7 cellular contexts compared by ENCODE assay signal in genomic region chr9:125236535-125237159, GRCh38. TPM values are rescaled to one million over a fixed set of nuclear protein-coding genes. Genes with fewer than 3 reads are reported as not detected.
DNase-seq lines count a peak whose midpoint lies in the region; ATAC-seq, FAIRE-seq and TF ChIP-seq lines count a peak whose summit lies in the region.
"Not testable (repeated sequence)": the region's sequence is repeated elsewhere in the genome, so short reads cannot be mapped to it uniquely, and the experiment has no call there.

No MANE protein-coding gene starts in this region.

- ATAC-seq in DND-41 (ENCODE audit: insufficient read depth, low read depth): not testable (repeated sequence)

- not testable (repeated sequence) for H3K9ac ChIP-seq in DND-41 (ENCODE audit: low read depth, low read length); endodermal cell (ENCODE audit: extremely low read depth, low read length, poor library complexity, severe bottlenecking); kidney (ENCODE audit: low read length in 2 of 2)
- peak overlapping the region; percentile 60 for H3K9ac ChIP-seq in adipocyte (ENCODE audit: low read length)

- H3K9me3 Mint-ChIP-seq in activated CD4-positive, alpha-beta T cell treated with anti-CD3 and anti-CD28 coated beads, Interleukin-2, amount 10 ng/mL, durations not matched to agents 24 days and 14 days; endodermal cell; osteocyte (ENCODE audit: unreplicated experiment): not testable (repeated sequence)

- not testable (repeated sequence) for H3K27me3 ChIP-seq in DND-41 (ENCODE audit: insufficient read depth, low read length, poor library complexity); adipocyte (replicated peaks; ENCODE audit: control insufficient read depth, insufficient read depth, low read length); endodermal cell (ENCODE audit: control insufficient read depth, insufficient read depth, low read length, poor library complexity, severe bottlenecking)

- H3K9me3 ChIP-seq in DND-41 (ENCODE audit: insufficient read depth, low read length, severe bottlenecking); adipocyte (ENCODE audit: control insufficient read depth, low read length); endodermal cell (ENCODE audit: control insufficient read depth, low read length); kidney (ENCODE audit: control insufficient read depth in 1 of 2, low read length in 2 of 2): not testable (repeated sequence)

- not testable (repeated sequence) for H3K27ac ChIP-seq in DND-41 (ENCODE audit: low read length); endodermal cell (ENCODE audit: low read depth, low read length); kidney (ENCODE audit: low read depth in 2 of 2, low read length in 2 of 2)

- not testable (repeated sequence) for DNase-seq in DND-41; activated CD4-positive, alpha-beta T cell treated with anti-CD3 and anti-CD28 coated beads, Interleukin-2, amount 10 ng/mL, durations not matched to agents 24 days and 14 days; adipocyte (ENCODE audit: low read depth); endodermal cell; kidney; osteocyte (ENCODE audit: extremely low spot score, unreplicated experiment)
- DNase-seq in OCI-M1 (lab: John Stamatoyannopoulos, UW): peak; percentile 54

- not testable (repeated sequence) for H3K4me3 ChIP-seq in DND-41 (ENCODE audit: low read depth in 1 of 2, low read length in 2 of 2)
- H3K4me3 ChIP-seq in adipocyte (ENCODE audit: low read length) (peak overlapping the region; percentile 99), endodermal cell (ENCODE audit: low read length) (peak overlapping the region; percentile 99), kidney (ENCODE audit: low read length in 2 of 2) (peak overlapping the region; percentile 6 to 29)

- peak overlapping the region; percentile 97; the same call in 1 of the 2 replicates for H3K4me2 ChIP-seq in DND-41 (ENCODE audit: insufficient read depth, low read length)

- H3K79me2 ChIP-seq in DND-41 (ENCODE audit: insufficient read depth, low read length): peaks cover 60% of the 10 kb centered on the region

- peaks cover 38% of the 10 kb centered on the region for H3K4me1 ChIP-seq in DND-41 (ENCODE audit: insufficient read depth, low read length)
- H3K4me1 ChIP-seq in adipocyte (ENCODE audit: control insufficient read depth, insufficient read depth, low read length): peaks cover 52% of the 10 kb centered on the region
- not testable (repeated sequence) for H3K4me1 ChIP-seq in endodermal cell (ENCODE audit: control insufficient read depth, insufficient read depth, low read length)
- H3K4me1 ChIP-seq in kidney (ENCODE audit: control insufficient read depth in 1 of 2, insufficient read depth in 1 of 2, low read depth in 1 of 2, low read length in 2 of 2): peaks cover 4 to 19% of the 10 kb centered on the region in 2 donors

- 65% methylated on average over 4 of the region's 5 CpGs; no CpG with 5 or more reads in 1 of the 2 experiments for WGBS in endodermal cell (ENCODE audit: insufficient coverage in 1 of 2, insufficient read length in 1 of 2), 2 experiments

- H3K36me3 Mint-ChIP-seq in activated CD4-positive, alpha-beta T cell treated with anti-CD3 and anti-CD28 coated beads, Interleukin-2, amount 10 ng/mL, durations not matched to agents 24 days and 14 days (ENCODE audit: low read depth): peaks cover 73% of the 10 kb centered on the region
- H3K36me3 Mint-ChIP-seq in endodermal cell (ENCODE audit: low read depth): peaks cover 73% of the 10 kb centered on the region
- peaks cover 47% of the 10 kb centered on the region for H3K36me3 Mint-ChIP-seq in osteocyte (ENCODE audit: unreplicated experiment)

- intact Hi-C loops in activated CD4-positive, alpha-beta T cell treated with anti-CD3 and anti-CD28 coated beads, Interleukin-2, amount 10 ng/mL, durations not matched to agents 24 days and 14 days (cut with micrococcal nuclease); kidney (cut with DNase I): not testable (repeated sequence)

- H3K36me3 ChIP-seq in DND-41 (ENCODE audit: insufficient read depth, low read length): peaks cover 74% of the 10 kb centered on the region
- H3K36me3 ChIP-seq in adipocyte (ENCODE audit: control insufficient read depth, insufficient read depth, low read length, severe bottlenecking): peaks cover 59% of the 10 kb centered on the region
- peaks cover 67% of the 10 kb centered on the region for H3K36me3 ChIP-seq in endodermal cell (ENCODE audit: control insufficient read depth, insufficient read depth, low read length)
- peaks cover 19 to 43% of the 10 kb centered on the region in 2 donors for H3K36me3 ChIP-seq in kidney (ENCODE audit: control insufficient read depth in 1 of 2, insufficient read depth in 2 of 2, low read length in 2 of 2)

- H4K20me1 ChIP-seq in DND-41 (ENCODE audit: insufficient read depth, low read length): peaks cover 27% of the 10 kb centered on the region

- H3K27ac Mint-ChIP-seq in activated CD4-positive, alpha-beta T cell treated with anti-CD3 and anti-CD28 coated beads, Interleukin-2, amount 10 ng/mL, durations not matched to agents 24 days and 14 days: peak overlapping the region; percentile 47
- H3K27ac Mint-ChIP-seq in endodermal cell (peak overlapping the region; percentile 54), osteocyte (ENCODE audit: unreplicated experiment) (peak overlapping the region; percentile 48)

- not testable (repeated sequence) for TF ChIP-seq CTCF in DND-41 (IDR thresholded peaks at IDR 0.05; ENCODE audit: borderline replicate concordance, extremely low read depth, low read length, poor library complexity, severe bottlenecking); endodermal cell (conservative IDR thresholded peaks at IDR 0.05); kidney (IDR thresholded peaks at IDR 0.05; ENCODE audit: borderline replicate concordance, extremely low read depth, insufficient read depth)
- TF ChIP-seq CTCF in osteocyte (IDR thresholded peaks at IDR 0.05): peak; percentile 24

- peaks cover 37% of the 10 kb centered on the region for H3K4me1 Mint-ChIP-seq in activated CD4-positive, alpha-beta T cell treated with anti-CD3 and anti-CD28 coated beads, Interleukin-2, amount 10 ng/mL, durations not matched to agents 24 days and 14 days
- H3K4me1 Mint-ChIP-seq in endodermal cell: peaks cover 42% of the 10 kb centered on the region
- peaks cover 54% of the 10 kb centered on the region for H3K4me1 Mint-ChIP-seq in osteocyte (ENCODE audit: unreplicated experiment)

- FAIRE-seq in kidney (lab: Jason Lieb, UNC): not testable (repeated sequence)

- peak overlapping the region; percentile 93 for H3K4me3 Mint-ChIP-seq in activated CD4-positive, alpha-beta T cell treated with anti-CD3 and anti-CD28 coated beads, Interleukin-2, amount 10 ng/mL, durations not matched to agents 24 days and 14 days
- H3K4me3 Mint-ChIP-seq in endodermal cell (peak overlapping the region; percentile 95), osteocyte (ENCODE audit: unreplicated experiment) (peak overlapping the region; percentile 89)

- not testable (repeated sequence) for H3K27me3 Mint-ChIP-seq in activated CD4-positive, alpha-beta T cell treated with anti-CD3 and anti-CD28 coated beads, Interleukin-2, amount 10 ng/mL, durations not matched to agents 24 days and 14 days; endodermal cell (ENCODE audit: insufficient read depth); osteocyte (ENCODE audit: unreplicated experiment)

- H2AFZ ChIP-seq in DND-41 (ENCODE audit: low read depth, low read length): not testable (repeated sequence)

RNA-seq across cellular contexts. Expression of gene HSPA5, which starts 4.5 kb away (rescaled TPM):
- 260 and 271 TPM in 2 replicates for total RNA-seq in activated CD4-positive, alpha-beta T cell treated with anti-CD3 and anti-CD28 coated beads, Interleukin-2, amount 10 ng/mL, durations not matched to agents 24 days and 14 days
- total RNA-seq in endodermal cell: 100 to 1,000 TPM; 245 to 487 TPM
- 252 TPM for polyA plus RNA-seq in endodermal cell (2013, experiment 1 of 2)
- polyA plus RNA-seq in endodermal cell (2013, experiment 2 of 2): 282 TPM
- 358 TPM for total RNA-seq in kidney
- polyA plus RNA-seq in kidney (ENCODE audit: insufficient read depth, low read depth, low replicate concordance): 289 TPM
- total RNA-seq in osteocyte: 282 and 300 TPM in 2 replicates

RNA-seq across cellular contexts. Expression of gene GAPVD1, which starts 25.0 kb away (rescaled TPM):
- total RNA-seq in activated CD4-positive, alpha-beta T cell treated with anti-CD3 and anti-CD28 coated beads, Interleukin-2, amount 10 ng/mL, durations not matched to agents 24 days and 14 days: 50.3 and 56.6 TPM in 2 replicates
- total RNA-seq in endodermal cell: 10 to 100 TPM; 44.4 to 48.4 TPM
- 20.2 TPM for polyA plus RNA-seq in endodermal cell (2013, experiment 1 of 2)
- 24.2 TPM for polyA plus RNA-seq in endodermal cell (2013, experiment 2 of 2)
- 44.8 TPM for total RNA-seq in kidney
- polyA plus RNA-seq in kidney (ENCODE audit: insufficient read depth, low read depth, low replicate concordance): 6.9 TPM
- 56.1 and 56.5 TPM in 2 replicates for total RNA-seq in osteocyte

RNA-seq across cellular contexts. Expression of gene RABEPK, which starts 36.3 kb away (rescaled TPM):
- 36.6 and 37.7 TPM in 2 replicates for total RNA-seq in activated CD4-positive, alpha-beta T cell treated with anti-CD3 and anti-CD28 coated beads, Interleukin-2, amount 10 ng/mL, durations not matched to agents 24 days and 14 days
- 10 to 100 TPM; 19.3 to 19.7 TPM for total RNA-seq in endodermal cell
- polyA plus RNA-seq in endodermal cell (2013, experiment 1 of 2): 19.6 TPM
- polyA plus RNA-seq in endodermal cell (2013, experiment 2 of 2): 18.7 TPM
- total RNA-seq in kidney: 12.6 TPM
- 24.8 TPM for polyA plus RNA-seq in kidney (ENCODE audit: insufficient read depth, low read depth, low replicate concordance)
- 20.2 and 20.7 TPM in 2 replicates for total RNA-seq in osteocyte

RNA-seq across cellular contexts. Expression of gene PPP6C, which starts 47.0 kb away (rescaled TPM):
- 48.1 and 52.5 TPM in 2 replicates for total RNA-seq in activated CD4-positive, alpha-beta T cell treated with anti-CD3 and anti-CD28 coated beads, Interleukin-2, amount 10 ng/mL, durations not matched to agents 24 days and 14 days
- total RNA-seq in endodermal cell (10 to 100 TPM; 38.2 to 49.6 TPM), kidney (43.9 TPM), osteocyte (34.9 and 37.9 TPM in 2 replicates)
- 31.8 TPM for polyA plus RNA-seq in endodermal cell (2013, experiment 1 of 2)
- 29.4 TPM for polyA plus RNA-seq in endodermal cell (2013, experiment 2 of 2)
- 30.4 TPM for polyA plus RNA-seq in kidney (ENCODE audit: insufficient read depth, low read depth, low replicate concordance)
